In the genomic region with DNA sequence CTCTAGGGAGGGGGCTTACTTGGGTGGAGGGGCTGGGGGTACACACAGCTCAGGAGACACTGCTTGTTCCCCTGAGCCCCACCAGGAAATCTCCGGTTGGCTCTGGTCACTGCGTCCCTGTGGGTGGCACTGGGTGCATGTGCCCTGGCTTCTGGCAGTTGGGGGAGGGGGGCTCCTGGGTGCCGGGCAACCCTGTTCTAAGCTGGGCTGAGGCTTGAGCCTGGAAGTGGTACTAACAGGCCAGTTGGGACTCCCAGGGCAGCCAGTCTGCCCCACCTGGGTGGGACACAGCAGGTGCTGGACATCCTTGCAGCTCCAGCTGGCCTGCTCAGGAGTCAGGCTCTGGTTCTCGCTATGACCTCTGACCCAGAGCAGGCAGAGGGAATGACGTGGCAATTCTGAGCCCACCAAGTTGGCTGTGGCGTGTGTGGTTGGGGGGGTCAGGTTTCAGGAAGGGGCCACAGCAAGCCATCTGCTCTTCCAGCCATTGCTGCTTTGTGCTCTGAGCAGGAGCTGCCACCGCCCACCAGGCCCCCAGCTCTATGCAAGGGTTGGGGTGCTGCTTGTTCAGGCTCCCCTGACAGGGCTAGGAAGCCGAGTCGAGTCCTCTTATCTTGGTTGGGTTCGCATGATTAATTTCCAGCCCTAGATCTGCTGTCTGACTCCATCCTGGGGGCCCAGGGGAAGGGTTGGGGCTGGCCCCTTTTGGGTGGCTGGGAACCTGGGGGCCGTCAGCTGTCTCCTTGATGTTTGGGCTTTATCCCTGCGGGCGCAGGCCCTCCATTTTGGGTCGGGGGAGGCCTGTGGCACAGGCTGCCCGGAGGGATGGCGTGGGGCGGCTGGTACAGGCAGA, we compare ENCODE assay signal across 16 cellular contexts. TPM values are rescaled to one million over a fixed set of nuclear protein-coding genes. Genes with fewer than 3 reads are reported as not detected.
A peak's percentile ranks its signal among the peaks of the same experiment; 100 is the strongest.
DNase-seq lines count a peak whose midpoint lies in the region; ATAC-seq and TF ChIP-seq lines count a peak whose summit lies in the region.
"Had no signal": no experiment of that assay in that cellular context is flagged by ENCODE, and none has a peak within 500 bp of the region (broad histone marks: within the 10 kb centered on the region; RNA-seq: fewer than 3 reads in every experiment).

No MANE protein-coding gene starts in this region.

- peaks cover 0 to 61% (median 43%) of the 10 kb centered on the region in 45 donors for H3K27me3 ChIP-seq in dorsolateral prefrontal cortex

- H3K4me1 Mint-ChIP-seq in activated naive CD4-positive, alpha-beta T cell treated with anti-CD3 and anti-CD28 coated beads for 36 hours (ENCODE audit: low read depth), result peaks cover 52% of the 10 kb centered on the region
- peaks cover 62% of the 10 kb centered on the region for H3K4me1 Mint-ChIP-seq in central memory CD8-positive, alpha-beta T cell
- peaks cover 86% of the 10 kb centered on the region for H3K4me1 Mint-ChIP-seq in stimulated activated naive CD8-positive, alpha-beta T cell treated with anti-CD3 and anti-CD28 coated beads, Interleukin-15, amount 100 ng/mL, for 72 hours

- no peak overlapping the region for H3K27ac ChIP-seq in dorsolateral prefrontal cortex
- H3K27ac ChIP-seq: foreskin keratinocyte, vagina had no signal

- TF ChIP-seq CTCF in dorsolateral prefrontal cortex (IDR thresholded peaks at IDR 0.05 in 54 of 56, conservative IDR thresholded peaks at IDR 0.05 in 2 of 56; ENCODE audit: low read depth in 1 of 56, partially characterized antibody in 56 of 56), result no peak

- intact Hi-C loops in activated naive CD4-positive, alpha-beta T cell treated with anti-CD3 and anti-CD28 coated beads for 36 hours (cut with micrococcal nuclease), result loop anchor here (5.0 kb wide), 1 partner anchor 129 kb away; no protein-coding TSS in a partner anchor
- intact Hi-C loops in dorsolateral prefrontal cortex (cut with DNase I), result loop anchor here in 1 of 2 donors (2.0 to 10.0 kb wide), 2 partner anchors 24 to 88 kb away; no protein-coding TSS in a partner anchor

- no peak overlapping the region for H3K4me3 ChIP-seq in dorsolateral prefrontal cortex
- H3K4me3 ChIP-seq: Peyer's patch, vagina had no signal

- CTCF ChIA-PET in activated naive CD4-positive, alpha-beta T cell treated with anti-CD3 and anti-CD28 coated beads for 36 hours (lab: Charles Lee), result interaction anchor here (0.7 to 5.3 kb wide), 6 partner anchors 13 to 399 kb away, joined by 3 to 39 read pairs (median 4); a partner anchor contains a TSS

- peaks cover 2% of the 10 kb centered on the region for H3K36me3 Mint-ChIP-seq in activated naive CD4-positive, alpha-beta T cell treated with anti-CD3 and anti-CD28 coated beads for 36 hours (ENCODE audit: low read depth)
- peaks cover 20% of the 10 kb centered on the region for H3K36me3 Mint-ChIP-seq in central memory CD8-positive, alpha-beta T cell (ENCODE audit: insufficient read depth)

- H3K9me3 Mint-ChIP-seq in activated naive CD4-positive, alpha-beta T cell treated with anti-CD3 and anti-CD28 coated beads for 36 hours, result no peaks in the 10 kb centered on the region
- no peaks in the 10 kb centered on the region for H3K9me3 Mint-ChIP-seq in central memory CD8-positive, alpha-beta T cell
- no peaks in the 10 kb centered on the region for H3K9me3 Mint-ChIP-seq in stimulated activated naive CD8-positive, alpha-beta T cell treated with anti-CD3 and anti-CD28 coated beads, Interleukin-15, amount 100 ng/mL, for 72 hours

- H3K27me3 Mint-ChIP-seq in activated naive CD4-positive, alpha-beta T cell treated with anti-CD3 and anti-CD28 coated beads for 36 hours (ENCODE audit: low read depth), result peaks cover 2% of the 10 kb centered on the region
- no peaks in the 10 kb centered on the region for H3K27me3 Mint-ChIP-seq in central memory CD8-positive, alpha-beta T cell
- peaks cover 8% of the 10 kb centered on the region for H3K27me3 Mint-ChIP-seq in stimulated activated naive CD8-positive, alpha-beta T cell treated with anti-CD3 and anti-CD28 coated beads, Interleukin-15, amount 100 ng/mL, for 72 hours

- no peak for ATAC-seq in central memory CD8-positive, alpha-beta T cell (replicated peaks; ENCODE audit: extremely low read depth, poor library complexity, severe bottlenecking)
- peak; percentile 19 for ATAC-seq in stimulated activated naive CD8-positive, alpha-beta T cell treated with anti-CD3 and anti-CD28 coated beads, Interleukin-15, amount 100 ng/mL, for 72 hours
- no peak for ATAC-seq in GM19467 (IDR thresholded peaks at IDR 0.05; ENCODE audit: unreplicated experiment)
- ATAC-seq: foreskin keratinocyte had no signal

- peak overlapping the region; percentile 4 for H3K4me3 Mint-ChIP-seq in activated naive CD4-positive, alpha-beta T cell treated with anti-CD3 and anti-CD28 coated beads for 36 hours
- H3K4me3 Mint-ChIP-seq in central memory CD8-positive, alpha-beta T cell, result peak overlapping the region; percentile 73
- peak overlapping the region; percentile 85 to 86 for H3K4me3 Mint-ChIP-seq in stimulated activated naive CD8-positive, alpha-beta T cell treated with anti-CD3 and anti-CD28 coated beads, Interleukin-15, amount 100 ng/mL, for 72 hours

- peak; percentile 38 for DNase-seq in activated naive CD4-positive, alpha-beta T cell treated with anti-CD3 and anti-CD28 coated beads for 36 hours
- no peak for DNase-seq in activated naive CD4-positive, alpha-beta T cell (lab: John Stamatoyannopoulos, UW)
- peak; percentile 76 for DNase-seq in SK-N-DZ (ENCODE audit: low spot score)
- DNase-seq in central memory CD8-positive, alpha-beta T cell (ENCODE audit: low spot score in 2 of 2), result no peak
- peak in 1 of 2 donors; percentile 71 for DNase-seq in stimulated activated naive CD8-positive, alpha-beta T cell treated with anti-CD3 and anti-CD28 coated beads, Interleukin-15, amount 100 ng/mL, for 72 hours
- no peak for DNase-seq in NCI-H1930 (lab: John Stamatoyannopoulos, UW)
- DNase-seq in dorsolateral prefrontal cortex, result no peak
- DNase-seq: foreskin keratinocyte, GOT3, NCI-H1092, NCI-H446 treated with DMSO at 0.1 percent for 48 hours, Peyer's patch had no signal

- no peak overlapping the region for H3K27ac Mint-ChIP-seq in activated naive CD4-positive, alpha-beta T cell treated with anti-CD3 and anti-CD28 coated beads for 36 hours
- peak overlapping the region; percentile 29 for H3K27ac Mint-ChIP-seq in central memory CD8-positive, alpha-beta T cell (ENCODE audit: low read depth)
- H3K27ac Mint-ChIP-seq in stimulated activated naive CD8-positive, alpha-beta T cell treated with anti-CD3 and anti-CD28 coated beads, Interleukin-15, amount 100 ng/mL, for 72 hours, result peak overlapping the region; percentile 73 to 88
- H3K27ac Mint-ChIP-seq: progenitor cell of endocrine pancreas had no signal

RNA-seq across cellular contexts. Expression of a gene that starts 0.6 kb away (rescaled TPM):
- 1 to 10 TPM; 1.1 to 1.7 TPM for total RNA-seq in activated naive CD4-positive, alpha-beta T cell treated with anti-CD3 and anti-CD28 coated beads for 36 hours
- polyA plus RNA-seq in SK-N-DZ (2014; cell fraction: cytosol; rRNA removed), result 2.3 and 6.6 TPM in 2 replicates
- 32.8 and 42.2 TPM in 2 replicates for polyA plus RNA-seq in SK-N-DZ (2014; cell fraction: nucleus; rRNA removed)
- total RNA-seq in dorsolateral prefrontal cortex, result 1 to 10 TPM; 1.4 to 6.3 (median 3.1) TPM

RNA-seq across cellular contexts. Expression of a gene that starts 12.9 kb away (rescaled TPM):
- total RNA-seq in activated naive CD4-positive, alpha-beta T cell treated with anti-CD3 and anti-CD28 coated beads for 36 hours, result not detected
- polyA plus RNA-seq in SK-N-DZ (2014; cell fraction: cytosol; rRNA removed), result not detected in 2 replicates
- not detected in 2 replicates for polyA plus RNA-seq in SK-N-DZ (2014; cell fraction: nucleus; rRNA removed)
- 10 to 100 TPM in 46 of 120 experiments, 1 to 10 TPM in 74; 2.1 to 27.7 (median 9.1) TPM for total RNA-seq in dorsolateral prefrontal cortex
- total RNA-seq: Daoy, foreskin keratinocyte, progenitor cell of endocrine pancreas had no signal

RNA-seq across cellular contexts. Expression of a gene that starts 26.4 kb away (rescaled TPM):
- 10 to 100 TPM; 16.7 to 18.2 TPM for total RNA-seq in activated naive CD4-positive, alpha-beta T cell treated with anti-CD3 and anti-CD28 coated beads for 36 hours
- polyA plus RNA-seq in SK-N-DZ (2014; cell fraction: cytosol; rRNA removed), result 33.1 and 37.2 TPM in 2 replicates
- polyA plus RNA-seq in SK-N-DZ (2014; cell fraction: nucleus; rRNA removed), result 164 and 170 TPM in 2 replicates
- total RNA-seq in dorsolateral prefrontal cortex, result 100 to 1,000 TPM; 105 to 197 (median 137) TPM

RNA-seq across cellular contexts. Expression of a gene that starts 42.7 kb away (rescaled TPM):
- 10 to 100 TPM; 20.6 to 23.5 TPM for total RNA-seq in activated naive CD4-positive, alpha-beta T cell treated with anti-CD3 and anti-CD28 coated beads for 36 hours
- 30.3 and 30.4 TPM in 2 replicates for polyA plus RNA-seq in SK-N-DZ (2014; cell fraction: cytosol; rRNA removed)
- 28.4 and 31.8 TPM in 2 replicates for polyA plus RNA-seq in SK-N-DZ (2014; cell fraction: nucleus; rRNA removed)
- total RNA-seq in dorsolateral prefrontal cortex, result 10 to 100 TPM in 47 of 120 experiments, 1 to 10 TPM in 73; 3.4 to 22.4 (median 9.0) TPM

RNA-seq across cellular contexts. Expression of a gene that starts 43.3 kb away (rescaled TPM):
- under 1 TPM; 0.45 to 0.47 TPM for total RNA-seq in activated naive CD4-positive, alpha-beta T cell treated with anti-CD3 and anti-CD28 coated beads for 36 hours
- polyA plus RNA-seq in SK-N-DZ (2014; cell fraction: cytosol; rRNA removed), result 14.7 and 15.5 TPM in 2 replicates
- polyA plus RNA-seq in SK-N-DZ (2014; cell fraction: nucleus; rRNA removed), result 7.1 and 11.7 TPM in 2 replicates
- 10 to 100 TPM in 118 of 120 experiments, 1 to 10 TPM in 2; 6.8 to 31.5 (median 21.2) TPM for total RNA-seq in dorsolateral prefrontal cortex

Comparison
In these comparisons a context has a peak if more than half of its experiments do, and no peak if none do; other contexts are left out.
1. DNase-seq: peak in activated naive CD4-positive, alpha-beta T cell treated with anti-CD3 and anti-CD28 coated beads for 36 hours (single experiment) and SK-N-DZ (single experiment); none in activated naive CD4-positive, alpha-beta T cell (0 of 4), central memory CD8-positive, alpha-beta T cell (0 of 2), NCI-H1930 (0 of 2) and dorsolateral prefrontal cortex (0 of 10).
2. H3K4me3 Mint-ChIP-seq: peak in every context shown above with its lines; median percentile 86 in stimulated activated naive CD8-positive, alpha-beta T cell treated with anti-CD3 and anti-CD28 coated beads, Interleukin-15, amount 100 ng/mL, for 72 hours; 73 in central memory CD8-positive, alpha-beta T cell; 4 in activated naive CD4-positive, alpha-beta T cell treated with anti-CD3 and anti-CD28 coated beads for 36 hours.
3. RNA of a gene that starts 26.4 kb away (total RNA-seq): 105 to 197 TPM in dorsolateral prefrontal cortex; 16.7 to 18.2 TPM in activated naive CD4-positive, alpha-beta T cell treated with anti-CD3 and anti-CD28 coated beads for 36 hours; every median in the first group is over 4 times any median in the second.